ENCODE assay signal across 25 cellular contexts in genomic region chr14:99559286-99559990, GRCh38. TPM values are rescaled to one million over a fixed set of nuclear protein-coding genes. Genes with fewer than 3 reads are reported as not detected.
A peak's percentile ranks its signal among the peaks of the same experiment; 100 is the strongest.
DNase-seq lines count a peak whose midpoint lies in the region; ATAC-seq, FAIRE-seq and TF ChIP-seq lines count a peak whose summit lies in the region.
"Had no signal": no experiment of that assay in that cellular context is flagged by ENCODE, and none has a peak within 500 bp of the region (broad histone marks: within the 10 kb centered on the region; RNA-seq: fewer than 3 reads in every experiment).

No MANE protein-coding gene starts in this region.

- no peak overlapping the region for H3K4me3 ChIP-seq in BLaER1 treated with 17β-estradiol and CSF1 and Interleukin-3, amounts not matched to agents 10 nM and 100 nM
- H3K4me3 ChIP-seq in IMR-90 (ENCODE audit: insufficient read depth, low read depth, low read length), result no peak overlapping the region
- H3K4me3 ChIP-seq in osteoblast (ENCODE audit: insufficient read depth, low read length), result no peak overlapping the region
- H3K4me3 ChIP-seq: cardiac muscle cell, lung, vagina had no signal

- in situ Hi-C loops in IMR-90 (cut with MboI; ENCODE audit: low sequenced_read_pairs), result no loop called here

- peaks cover 38 to 89% of the 10 kb centered on the region in 2 experiments for H3K79me1 ChIP-seq in IMR-90 (ENCODE audit: low read depth in 1 of 2, low read length in 2 of 2)

- no peak overlapping the region for H2BK20ac ChIP-seq in IMR-90 (ENCODE audit: low read depth, low read length)

- H3K23ac ChIP-seq in IMR-90 (ENCODE audit: low read depth, low read length), result no peak overlapping the region

- H3K9me3 ChIP-seq in BLaER1 treated with 17β-estradiol and CSF1 and Interleukin-3, amounts not matched to agents 10 nM and 100 nM (replicated peaks in 1 of 11), result no peaks in the 10 kb centered on the region
- no peaks in the 10 kb centered on the region for H3K9me3 ChIP-seq in IMR-90 (ENCODE audit: control insufficient read depth, insufficient read depth, low read length)
- no peaks in the 10 kb centered on the region for H3K9me3 ChIP-seq in osteoblast (ENCODE audit: low read depth, low read length)
- H3K9me3 ChIP-seq: SK-N-SH, vagina had no signal

- H3K14ac ChIP-seq in IMR-90 (replicated peaks; ENCODE audit: low read depth, low read length), result no peak overlapping the region

- POLR2A ChIA-PET in IMR-90 (lab: Charles Lee; ENCODE audit: unreplicated experiment), result interaction anchor here (0.6 kb wide), 2 partner anchors 9 to 44 kb away, joined by 3 read pairs; partner anchors contain the start of gene CCDC85C

- 0 out of 22 replicates have a peak overlapping the region, but pooled peaks of 1 of the 11 experiments have one; percentile 3 for H3K9ac ChIP-seq in BLaER1 treated with 17β-estradiol and CSF1 and Interleukin-3, amounts not matched to agents 10 nM and 100 nM
- H3K9ac ChIP-seq in IMR-90 (ENCODE audit: low read depth, low read length), result no peak overlapping the region
- H3K9ac ChIP-seq: SK-N-SH had no signal

- no peak overlapping the region for H2BK120ac ChIP-seq in IMR-90 (ENCODE audit: low read depth, low read length)

- H4K20me1 ChIP-seq in BLaER1 treated with 17β-estradiol and CSF1 and Interleukin-3, amounts not matched to agents 10 nM and 100 nM, result peaks cover 0 to 99% (median 71%) of the 10 kb centered on the region in 11 experiments; a peak in 20 of 22 replicates
- H4K20me1 ChIP-seq in IMR-90 (ENCODE audit: insufficient read depth, low read length) (peaks cover 70% of the 10 kb centered on the region), osteoblast (ENCODE audit: insufficient read depth, low read length) (peaks cover 43% of the 10 kb centered on the region)

- dilution Hi-C loops in IMR-90 (cut with HindIII; ENCODE audit: low sequenced_read_pairs, unreplicated experiment), result no loop called here

- peaks cover 7% of the 10 kb centered on the region; the same call in 1 of the 2 replicates for H3K9me1 ChIP-seq in IMR-90 (ENCODE audit: insufficient read depth, low read length)

- no peak for FAIRE-seq in RCC 7860 (lab: Jason Lieb, UNC)
- FAIRE-seq: endometrium, small intestine had no signal

- H3K36me3 Mint-ChIP-seq in effector memory CD8-positive, alpha-beta T cell (ENCODE audit: insufficient read depth), result no peaks in the 10 kb centered on the region

- H3K9me3 Mint-ChIP-seq in effector memory CD8-positive, alpha-beta T cell, result no peaks in the 10 kb centered on the region
- H3K9me3 Mint-ChIP-seq: activated T-cell treated with anti-CD3 and anti-CD28 coated beads, Interleukin-2, amount 50 U/mL, for 4 hours had no signal

- H2AFZ ChIP-seq in IMR-90 (replicated peaks; ENCODE audit: low read length, poor library complexity) (no peak overlapping the region), osteoblast (ENCODE audit: low read length) (no peak overlapping the region)

- intact Hi-C loops in IMR-90 (cut with micrococcal nuclease), result no loop called here

- no peak overlapping the region for H2BK5ac ChIP-seq in IMR-90 (ENCODE audit: low read depth, low read length, poor library complexity, severe bottlenecking)

- no peak overlapping the region for H2BK15ac ChIP-seq in IMR-90 (ENCODE audit: low read depth, low read length)

- peak overlapping the region; percentile 29 for H3K27ac Mint-ChIP-seq in effector memory CD8-positive, alpha-beta T cell
- H3K27ac Mint-ChIP-seq: T-helper 17 cell had no signal

- TF ChIP-seq RAD21 in IMR-90 (IDR thresholded peaks at IDR 0.05; ENCODE audit: low read length), result no peak

- no peak overlapping the region for H3K56ac ChIP-seq in IMR-90 (ENCODE audit: extremely low read depth, insufficient read depth, low read length)

- no peak overlapping the region for H3K18ac ChIP-seq in IMR-90 (ENCODE audit: low read depth, low read length)

- H2AK5ac ChIP-seq in IMR-90 (ENCODE audit: low read depth, low read length), result no peak overlapping the region

- WGBS in IMR-90 (ENCODE audit: extremely low coverage in 2 of 2, insufficient read length in 1 of 2), 2 experiments, result 20% methylated on average over 1 of the region's 16 CpGs; no CpG with 5 or more reads in 1 of the 2 experiments

- no peaks in the 10 kb centered on the region for H3K27me3 Mint-ChIP-seq in effector memory CD8-positive, alpha-beta T cell
- H3K27me3 Mint-ChIP-seq: T-helper 17 cell had no signal

- no peak for DNase-seq in IMR-90
- no peak for DNase-seq in effector memory CD8-positive, alpha-beta T cell
- peak; percentile 60 for DNase-seq in osteoblast (ENCODE audit: insufficient read length, low spot score, missing footprints)
- DNase-seq in RCC 7860 (ENCODE audit: low spot score), result no peak
- no peak for DNase-seq in Kasumi-1 (lab: John Stamatoyannopoulos, UW)
- DNase-seq: activated CD4-positive, alpha-beta T cell treated with anti-CD3 and anti-CD28 coated beads for 48 hours; activated naive CD4-positive, alpha-beta T cell; activated T-cell treated with anti-CD3 and anti-CD28 coated beads, Interleukin-2, amount 50 U/mL, for 4 hours; C1 segment of cervical spinal cord; NCI-H1048; NCI-H187 treated with DMSO at 0.1 percent for 48 hours; NCI-H226; NCI-H748 treated with DMSO at 0.1 percent for 48 hours; SK-N-SH; small intestine; stimulated activated CD4-positive, alpha-beta T cell treated with anti-CD3 and anti-CD28 coated beads, Interleukin-1b, Interleukin-23, amount 100 ng/mL, for 48 hours; substantia nigra; T-helper 17 cell had no signal

- peak overlapping the region in 7 of 11 experiments; percentile 68 to 96 (median 88); a peak in 11 of 22 replicates for H3K4me2 ChIP-seq in BLaER1 treated with 17β-estradiol and CSF1 and Interleukin-3, amounts not matched to agents 10 nM and 100 nM
- no peak overlapping the region for H3K4me2 ChIP-seq in IMR-90 (ENCODE audit: low read depth, low read length)
- no peak overlapping the region for H3K4me2 ChIP-seq in osteoblast (ENCODE audit: insufficient read depth, low read length)
- H3K4me2 ChIP-seq: SK-N-SH had no signal

- H4K8ac ChIP-seq in IMR-90 (ENCODE audit: low read depth in 2 of 2, low read length in 2 of 2), result no peak overlapping the region

- peaks cover 0 to 22% (median 0%) of the 10 kb centered on the region in 11 experiments; a peak in 4 of 22 replicates for H3K27me3 ChIP-seq in BLaER1 treated with 17β-estradiol and CSF1 and Interleukin-3, amounts not matched to agents 10 nM and 100 nM
- no peaks in the 10 kb centered on the region for H3K27me3 ChIP-seq in IMR-90 (ENCODE audit: control insufficient read depth, insufficient read depth, low read length)
- H3K27me3 ChIP-seq in osteoblast (ENCODE audit: insufficient read depth, low read length), result no peaks in the 10 kb centered on the region
- H3K27me3 ChIP-seq: cardiac muscle cell, vagina had no signal

- CTCF ChIA-PET in IMR-90 (lab: Yijun Ruan, JAX), result no interaction called here

- no peak for TF ChIP-seq POLR2A in IMR-90 (IDR thresholded peaks at IDR 0.05; ENCODE audit: low read depth, low read length)

- H4K5ac ChIP-seq in IMR-90 (ENCODE audit: low read depth, low read length), result no peak overlapping the region

- no peak overlapping the region for H3K27ac ChIP-seq in BLaER1 treated with 17β-estradiol and CSF1 and Interleukin-3, amounts not matched to agents 10 nM and 100 nM
- H3K27ac ChIP-seq in IMR-90 (ENCODE audit: insufficient read depth, low read length) (no peak overlapping the region), osteoblast (ENCODE audit: low read depth, low read length) (no peak overlapping the region)
- H3K27ac ChIP-seq: cardiac muscle cell, vagina had no signal

- TF ChIP-seq CTCF in IMR-90 (conservative IDR thresholded peaks at IDR 0.05; ENCODE audit: low read depth, low read length), result no peak
- no peak for TF ChIP-seq CTCF in osteoblast (IDR thresholded peaks at IDR 0.05; ENCODE audit: extremely low read depth, low read depth, low read length)

- no peak overlapping the region for H3K4me3 Mint-ChIP-seq in effector memory CD8-positive, alpha-beta T cell
- H3K4me3 Mint-ChIP-seq: activated T-cell treated with anti-CD3 and anti-CD28 coated beads, Interleukin-2, amount 50 U/mL, for 4 hours; T-helper 17 cell had no signal

- no peak overlapping the region for H3K4ac ChIP-seq in IMR-90 (ENCODE audit: low read depth, low read length)

- BruUV-seq in IMR-90 (replicated peaks; lab: Mats Ljungman, UMichigan), result no TSS peak

- peaks cover 0 to 11% of the 10 kb centered on the region in 2 donors for H3K4me1 Mint-ChIP-seq in effector memory CD8-positive, alpha-beta T cell (ENCODE audit: low read depth in 2 of 2)

- peaks cover 6% of the 10 kb centered on the region for H3K79me2 ChIP-seq in osteoblast (ENCODE audit: insufficient read depth, low read length)

- peaks cover 13 to 60% (median 52%) of the 10 kb centered on the region in 10 experiments; a peak in 19 of 20 replicates for H3K4me1 ChIP-seq in BLaER1 treated with 17β-estradiol and CSF1 and Interleukin-3, amounts not matched to agents 10 nM and 100 nM
- peaks cover 21% of the 10 kb centered on the region for H3K4me1 ChIP-seq in IMR-90 (ENCODE audit: control insufficient read depth, insufficient read depth, low read length)
- H3K4me1 ChIP-seq in osteoblast (ENCODE audit: insufficient read depth, low read length), result peaks cover 11% of the 10 kb centered on the region

- no peaks in the 10 kb centered on the region; a peak in 1 of 22 replicates for H3K36me3 ChIP-seq in BLaER1 treated with 17β-estradiol and CSF1 and Interleukin-3, amounts not matched to agents 10 nM and 100 nM
- H3K36me3 ChIP-seq in IMR-90 (ENCODE audit: control insufficient read depth, insufficient read depth, low read length) (no peaks in the 10 kb centered on the region), osteoblast (ENCODE audit: insufficient read depth, low read length) (no peaks in the 10 kb centered on the region)
- H3K36me3 ChIP-seq: cardiac muscle cell, vagina had no signal

- ATAC-seq in IMR-90 (ENCODE audit: low read depth), result 0 out of 2 replicates have a peak, but pooled peaks have one; percentile 16
- no peak for ATAC-seq in effector memory CD8-positive, alpha-beta T cell (replicated peaks)
- ATAC-seq in HG03378 (IDR thresholded peaks at IDR 0.05; ENCODE audit: unreplicated experiment), result no peak
- ATAC-seq in GM18907 (IDR thresholded peaks at IDR 0.05; ENCODE audit: unreplicated experiment), result no peak
- ATAC-seq: activated T-cell treated with anti-CD3 and anti-CD28 coated beads, Interleukin-2, amount 50 U/mL, for 4 hours; T-helper 17 cell had no signal

- H2AK9ac ChIP-seq in IMR-90 (replicated peaks; ENCODE audit: low read depth, low read length, poor library complexity), result no peak overlapping the region

- H4K91ac ChIP-seq in IMR-90 (ENCODE audit: insufficient read depth, low read depth, low read length), result no peak overlapping the region

TF ChIP-seq in IMR-90, 13 proteins besides CTCF, POLR2A, EP300 and RAD21 (continues in another document):
- no peak for TF ChIP-seq MAFK (IDR thresholded peaks at IDR 0.05; ENCODE audit: low read depth, low read length)

RNA-seq across cellular contexts. Expression of gene CCDC85C, which starts 44.6 kb away (rescaled TPM):
- 13.9 and 16.0 TPM in 2 replicates for total RNA-seq in IMR-90 (2012; rRNA removed)
- 19.0 and 22.2 TPM in 2 replicates for polyA plus RNA-seq in IMR-90 (2012; rRNA removed)
- polyA plus RNA-seq in IMR-90 (2012; cell fraction: cytosol; rRNA removed), result 10.9 and 15.5 TPM in 2 replicates
- 11.3 and 20.4 TPM in 2 replicates for polyA plus RNA-seq in IMR-90 (2012; cell fraction: nucleus; rRNA removed; ENCODE audit: low replicate concordance)
- total RNA-seq in osteoblast, result 3.2 and 3.6 TPM in 2 replicates

Comparison
In these comparisons a context has a peak if more than half of its experiments do, and no peak if none do; other contexts are left out.
1. H3K4me2 ChIP-seq: peak in BLaER1 treated with 17β-estradiol and CSF1 and Interleukin-3, amounts not matched to agents 10 nM and 100 nM (7 of 11); none in IMR-90 (single experiment) and osteoblast (single experiment).